In genomic region chr3:72448375-72448823, GRCh38 we compare ENCODE assay signal across 2 cellular contexts.
TF ChIP-seq lines count a peak whose summit lies in the region.

No MANE protein-coding gene starts in this region.

TF ChIP-seq in HCT116, 20 proteins besides CTCF, POLR2A, EP300 and RAD21 (continued from another document):
- TF ChIP-seq MAX (IDR thresholded peaks at IDR 0.05) (no peak), ELF1 (IDR thresholded peaks at IDR 0.05; ENCODE audit: borderline replicate concordance, low read depth) (no peak), SP1 (IDR thresholded peaks at IDR 0.05; ENCODE audit: low read depth) (no peak), ZBTB33 (IDR thresholded peaks at IDR 0.05; ENCODE audit: extremely low read depth, insufficient replicate concordance, low read length) (no peak), JUND (IDR thresholded peaks at IDR 0.05) (no peak), CEBPB (IDR thresholded peaks at IDR 0.05; ENCODE audit: low read depth) (no peak), TCF7L2 (IDR thresholded peaks at IDR 0.05; ENCODE audit: borderline replicate concordance, extremely low read depth, insufficient read depth, insufficient read length) (no peak), FOSL1 (IDR thresholded peaks at IDR 0.05; ENCODE audit: low read depth) (no peak), ZNF274 (IDR thresholded peaks at IDR 0.05; ENCODE audit: low read depth, low read length) (no peak)

TF ChIP-seq in WTC11, 78 proteins besides CTCF, POLR2A, EP300 and RAD21 (continued from another document):
- TF ChIP-seq E2F1 (CRISPR knock-in tag; IDR thresholded peaks at IDR 0.05) (no peak), CREM (CRISPR knock-in tag; IDR thresholded peaks at IDR 0.05) (no peak), SP1 (CRISPR knock-in tag; conservative IDR thresholded peaks at IDR 0.05) (no peak), NFATC4 (CRISPR knock-in tag; IDR thresholded peaks at IDR 0.05) (no peak), CBFB (CRISPR knock-in tag; IDR thresholded peaks at IDR 0.05; ENCODE audit: low read depth) (no peak), TEAD4 (CRISPR knock-in tag; IDR thresholded peaks at IDR 0.05) (no peak), USF1 (CRISPR knock-in tag; IDR thresholded peaks at IDR 0.05) (no peak), NFE2L1 (CRISPR knock-in tag; IDR thresholded peaks at IDR 0.05) (no peak), ZMAT4 (CRISPR knock-in tag; IDR thresholded peaks at IDR 0.05) (no peak), FOXK1 (CRISPR knock-in tag; IDR thresholded peaks at IDR 0.05) (no peak), AFF4 (CRISPR knock-in tag; IDR thresholded peaks at IDR 0.05; ENCODE audit: borderline replicate concordance) (no peak), ZNF425 (CRISPR knock-in tag; conservative IDR thresholded peaks at IDR 0.05) (no peak), FOXP1 (CRISPR knock-in tag; IDR thresholded peaks at IDR 0.05; ENCODE audit: borderline replicate concordance) (no peak)
TF ChIP-seq in WTC11: peak in this region for 0.
